15 cellular contexts compared by ENCODE assay signal in genomic region chr6:57216235-57217101, GRCh38. TPM values are rescaled to one million over a fixed set of nuclear protein-coding genes. Genes with fewer than 3 reads are reported as not detected.
DNase-seq lines count a peak whose midpoint lies in the region; ATAC-seq, FAIRE-seq and TF ChIP-seq lines count a peak whose summit lies in the region.
"Had no signal": no experiment of that assay in that cellular context is flagged by ENCODE, and none has a peak within 500 bp of the region (broad histone marks: within the 10 kb centered on the region; RNA-seq: fewer than 3 reads in every experiment).

No MANE protein-coding gene starts in this region.

- FAIRE-seq in GM12878 (lab: Jason Lieb, UNC) (no peak), keratinocyte (lab: Jason Lieb, UNC) (no peak)
- FAIRE-seq: GM12892 had no signal

- H3K9me3 ChIP-seq in GM12878 (replicated peaks; ENCODE audit: control insufficient read depth, insufficient read depth, low read length) (peaks cover 3% of the 10 kb centered on the region; the same call in 1 of the 3 replicates), keratinocyte (ENCODE audit: control insufficient read depth, low read depth, low read length) (no peaks in the 10 kb centered on the region)
- no peaks in the 10 kb centered on the region for H3K9me3 ChIP-seq in effector memory CD4-positive, alpha-beta T cell (ENCODE audit: control insufficient read depth, low read length)
- H3K9me3 ChIP-seq: neutrophil, upper lobe of left lung had no signal

- TF ChIP-seq RAD21 in GM12878 (IDR thresholded peaks at IDR 0.05; ENCODE audit: insufficient read depth, low read depth, low read length), result no peak

- H3K27ac Mint-ChIP-seq in natural killer cell, result no peak overlapping the region
- H3K27ac Mint-ChIP-seq in natural killer cell treated with Interleukin-12 subunit alpha and Interleukin-12 subunit beta and Interleukin-15 and Interleukin-18, amount 100 ng/mL, for 72 hours, result no peak overlapping the region

- H3K4me2 ChIP-seq in GM12878 (ENCODE audit: control insufficient read depth, insufficient read depth), result 0 out of 2 replicates have a peak overlapping the region, but pooled peaks have one; percentile 27
- H3K4me2 ChIP-seq in keratinocyte (ENCODE audit: control insufficient read depth, extremely low read depth, insufficient read depth, low read depth, low read length), result peak overlapping the region; percentile 57
- H3K4me2 ChIP-seq: BLaER1 had no signal

- H3K27me3 ChIP-seq in GM12878 (replicated peaks in 1 of 2; ENCODE audit: control insufficient read depth in 2 of 2, insufficient read depth in 2 of 2, low read length in 1 of 2), result no peaks in the 10 kb centered on the region
- H3K27me3 ChIP-seq in keratinocyte (ENCODE audit: control insufficient read depth, extremely low read depth, insufficient read depth, low read length), result no peaks in the 10 kb centered on the region
- no peaks in the 10 kb centered on the region for H3K27me3 ChIP-seq in effector memory CD4-positive, alpha-beta T cell (replicated peaks; ENCODE audit: control insufficient read depth, insufficient read depth, low read length, poor library complexity, severe bottlenecking)
- H3K27me3 ChIP-seq: BLaER1, upper lobe of left lung had no signal

- TF ChIP-seq CTCF in natural killer cell (IDR thresholded peaks at IDR 0.05) (peak; percentile 24), GM12878 (IDR thresholded peaks at IDR 0.05 in 2 of 3, conservative IDR thresholded peaks at IDR 0.05 in 1 of 3; ENCODE audit: control insufficient read depth in 2 of 3, extremely low read depth in 1 of 3, insufficient read depth in 1 of 3, low read depth in 3 of 3, low read length in 3 of 3) (no peak), keratinocyte (optimal IDR thresholded peaks at IDR 0.05 in 1 of 3, IDR thresholded peaks at IDR 0.05 in 1 of 3, conservative IDR thresholded peaks at IDR 0.05 in 1 of 3; ENCODE audit: extremely low read depth in 1 of 3, insufficient read depth in 2 of 3, low read length in 3 of 3) (no peak)

- H3K4me3 Mint-ChIP-seq in natural killer cell, result no peak overlapping the region
- no peak overlapping the region for H3K4me3 Mint-ChIP-seq in natural killer cell treated with Interleukin-12 subunit alpha and Interleukin-12 subunit beta and Interleukin-15 and Interleukin-18, amount 100 ng/mL, for 72 hours

- H3K79me2 ChIP-seq in GM12878 (ENCODE audit: control insufficient read depth, insufficient read depth, low read length) (peaks cover 7% of the 10 kb centered on the region), keratinocyte (ENCODE audit: control insufficient read depth, insufficient read depth, low read length) (peaks cover 82% of the 10 kb centered on the region)

- H3K27me3 Mint-ChIP-seq in natural killer cell (ENCODE audit: low read depth in 2 of 2), result peaks cover 10 to 41% of the 10 kb centered on the region in 2 donors
- H3K27me3 Mint-ChIP-seq in natural killer cell treated with Interleukin-12 subunit alpha and Interleukin-12 subunit beta and Interleukin-15 and Interleukin-18, amount 100 ng/mL, for 72 hours, result peaks cover 9 to 16% of the 10 kb centered on the region in 2 donors

- no peaks in the 10 kb centered on the region for H3K9me3 Mint-ChIP-seq in natural killer cell
- no peaks in the 10 kb centered on the region for H3K9me3 Mint-ChIP-seq in natural killer cell treated with Interleukin-12 subunit alpha and Interleukin-12 subunit beta and Interleukin-15 and Interleukin-18, amount 100 ng/mL, for 72 hours

- no peaks in the 10 kb centered on the region for H4K20me1 ChIP-seq in GM12878 (ENCODE audit: control insufficient read depth, insufficient read depth)
- no peaks in the 10 kb centered on the region for H4K20me1 ChIP-seq in keratinocyte (ENCODE audit: control insufficient read depth, extremely low read depth, insufficient read depth, low read length)
- H4K20me1 ChIP-seq: BLaER1 had no signal

- no peaks in the 10 kb centered on the region for H3K36me3 Mint-ChIP-seq in natural killer cell
- H3K36me3 Mint-ChIP-seq in natural killer cell treated with Interleukin-12 subunit alpha and Interleukin-12 subunit beta and Interleukin-15 and Interleukin-18, amount 100 ng/mL, for 72 hours, result peaks cover 5% of the 10 kb centered on the region

- no peak for TF ChIP-seq EP300 in GM12878 (IDR thresholded peaks at IDR 0.05; ENCODE audit: borderline replicate concordance in 1 of 2, control insufficient read depth in 1 of 2, low read depth in 2 of 2, low read length in 2 of 2)

- ATAC-seq in natural killer cell (no peak), GM12878 (peak; percentile 55), HG03108 (IDR thresholded peaks at IDR 0.05; ENCODE audit: unreplicated experiment) (no peak)
- no peak for ATAC-seq in natural killer cell treated with Interleukin-12 subunit alpha and Interleukin-12 subunit beta and Interleukin-15 and Interleukin-18, amount 100 ng/mL, for 72 hours

- WGBS in GM12878 (ENCODE audit: insufficient coverage, insufficient replicate concordance, low lambda C conversion rate, missing lambda C conversion rate), result 98% methylated on average over 7 of the region's 7 CpGs

- H3K4me1 ChIP-seq in GM12878 (ENCODE audit: control insufficient read depth, insufficient read depth, low read length) (no peaks in the 10 kb centered on the region), keratinocyte (ENCODE audit: control insufficient read depth, extremely low read depth, insufficient read depth, low read length) (peaks cover 20% of the 10 kb centered on the region)
- H3K4me1 ChIP-seq in effector memory CD4-positive, alpha-beta T cell (ENCODE audit: control insufficient read depth, insufficient read depth, low read length, poor library complexity, severe bottlenecking), result no peaks in the 10 kb centered on the region

- H3K27ac ChIP-seq in GM12878 (ENCODE audit: control insufficient read depth, insufficient read depth) (no peak overlapping the region), keratinocyte (ENCODE audit: control insufficient read depth, insufficient read depth, low read length) (peak overlapping the region; percentile 3)
- H3K27ac ChIP-seq in effector memory CD4-positive, alpha-beta T cell (ENCODE audit: insufficient read depth, low read length, poor library complexity, severe bottlenecking), result no peak overlapping the region
- H3K27ac ChIP-seq: BLaER1, neutrophil, upper lobe of left lung had no signal

- in situ Hi-C loops in GM12878 (cut with MboI), result no loop called here

- RAD21 ChIA-PET in GM12878 (lab: Charles Lee; ENCODE audit: unreplicated experiment), result no interaction called here

- no peak overlapping the region for H3K4me3 ChIP-seq in GM12878
- H3K4me3 ChIP-seq in keratinocyte (ENCODE audit: control insufficient read depth in 2 of 3, extremely low read depth in 1 of 3, insufficient read depth in 2 of 3, low read depth in 1 of 3, low read length in 3 of 3), result peak overlapping the region in 2 of 3 experiments; percentile 1 to 38
- no peak overlapping the region for H3K4me3 ChIP-seq in effector memory CD4-positive, alpha-beta T cell (ENCODE audit: insufficient read depth, low read depth, low read length, poor library complexity, severe bottlenecking)
- H3K4me3 ChIP-seq: BLaER1, upper lobe of left lung had no signal

- peaks cover 0 to 5% of the 10 kb centered on the region in 2 donors for H3K4me1 Mint-ChIP-seq in natural killer cell
- H3K4me1 Mint-ChIP-seq in natural killer cell treated with Interleukin-12 subunit alpha and Interleukin-12 subunit beta and Interleukin-15 and Interleukin-18, amount 100 ng/mL, for 72 hours (ENCODE audit: low read depth in 2 of 2), result peaks cover 7 to 10% of the 10 kb centered on the region in 2 donors

- no TSS peak for BruUV-seq in GM12878 (replicated peaks; lab: Mats Ljungman, UMichigan)

- H3K36me3 ChIP-seq in GM12878 (ENCODE audit: control insufficient read depth in 2 of 2, insufficient read depth in 2 of 2, low read length in 1 of 2) (no peaks in the 10 kb centered on the region), keratinocyte (ENCODE audit: control insufficient read depth in 2 of 2, extremely low read depth in 1 of 2, insufficient read depth in 2 of 2, low read length in 2 of 2) (no peaks in the 10 kb centered on the region)
- H3K36me3 ChIP-seq in effector memory CD4-positive, alpha-beta T cell (ENCODE audit: control insufficient read depth, insufficient read depth, low read length), result no peaks in the 10 kb centered on the region
- H3K36me3 ChIP-seq: BLaER1, neutrophil, upper lobe of left lung had no signal

- TF ChIP-seq POLR2A in GM12878 (IDR thresholded peaks at IDR 0.05; ENCODE audit: low read depth, low read length), result no peak

- dilution Hi-C loops in keratinocyte (cut with MboI; ENCODE audit: extremely low pct_ligation_motif_present, low sequenced_read_pairs), result no loop called here

- H3K9me1 ChIP-seq in keratinocyte (ENCODE audit: control insufficient read depth, extremely low read depth, insufficient read depth, low read length), result no peaks in the 10 kb centered on the region

- H2AFZ ChIP-seq in GM12878 (ENCODE audit: control insufficient read depth, low read depth, low read length), result no peak overlapping the region
- peak overlapping the region; percentile 42 for H2AFZ ChIP-seq in keratinocyte (ENCODE audit: control insufficient read depth, low read length)

- POLR2A ChIA-PET in GM12878 (lab: Charles Lee), result no interaction called here

- H3K9ac ChIP-seq in GM12878 (ENCODE audit: control insufficient read depth, insufficient read depth, low read length) (no peak overlapping the region), keratinocyte (ENCODE audit: control insufficient read depth, extremely low read depth, insufficient read depth, low read length) (no peak overlapping the region)
- H3K9ac ChIP-seq: BLaER1 had no signal

- DNase-seq in natural killer cell (no peak), GM12878 (ENCODE audit: low read depth, low spot score) (no peak), keratinocyte (ENCODE audit: low read depth, low spot score) (no peak), GDM1 (lab: John Stamatoyannopoulos, UW) (no peak), DMS79 treated with DMSO at 0.1 percent for 48 hours (lab: John Stamatoyannopoulos, UW) (no peak)
- no peak for DNase-seq in natural killer cell treated with Interleukin-12 subunit alpha and Interleukin-12 subunit beta and Interleukin-15 and Interleukin-18, amount 100 ng/mL, for 72 hours (ENCODE audit: low spot score)
- no peak for DNase-seq in effector memory CD4-positive, alpha-beta T cell
- DNase-seq: activated T-cell treated with anti-CD3 and anti-CD28 coated beads, Interleukin-2, amount 50 U/mL, for 48 hours; KBM-7; NCI-H82 had no signal

- intact Hi-C loops in natural killer cell (cut with micrococcal nuclease) (no loop called here), GM12878 (cut with micrococcal nuclease; ENCODE audit: unreplicated experiment) (no loop called here)

- CTCF ChIA-PET in GM12878 (lab: Yijun Ruan, JAX), result no interaction called here

- SMC1A ChIA-PET in GM12878 (lab: Charles Lee; ENCODE audit: uncharacterized antibody, unreplicated experiment), result interaction anchor here (0.6 kb wide), 1 partner anchor 28 kb away, joined by 3 read pairs; no protein-coding TSS in a partner anchor

RNA-seq across cellular contexts. Expression of gene RAB23, which starts 5.6 kb away (rescaled TPM):
- total RNA-seq in natural killer cell (1 to 10 TPM in 1 of 3 donors, under 1 TPM in 2; 0.31 to 1.3 (median 0.77) TPM), GM12878 (2014; rRNA removed) (4.0 and 4.5 TPM in 2 replicates), GM12878 (2014; rRNA removed; fragmentation: Illumina TruSeq; extraction: Trizol) (4.7 and 4.9 TPM in 2 replicates), GM12878 (2021) (3.2 and 3.6 TPM in 2 replicates)
- total RNA-seq in natural killer cell treated with Interleukin-12 subunit alpha and Interleukin-12 subunit beta and Interleukin-15 and Interleukin-18, amount 100 ng/mL, for 72 hours, result 1 to 10 TPM; 1.7 to 2.7 TPM
- total RNA-seq in GM12878 (2013; cell fraction: nucleolus; rRNA removed), result 4.0 and 4.5 TPM in 2 replicates
- 0.38 TPM for polyA plus RNA-seq in GM12878 (2011; ENCODE audit: low read depth)
- polyA plus RNA-seq in GM12878 (2011; rRNA removed) (6.0 and 10.0 TPM in 2 replicates), GM12878 (2014; fragmentation: Illumina TruSeq; extraction: Trizol) (4.9 and 8.0 TPM in 2 replicates), GM12878 (2014; fragmentation: Nextera tagmentation; extraction: Ambion mirVana) (1 to 10 TPM in 1 of 2 experiments, under 1 TPM in 1; 0.80 to 1.3 TPM), GM12878 (2014; rRNA removed) (2.3 and 3.0 TPM in 2 replicates), GM12878 (2016; fragmentation: Nextera tagmentation; extraction: Ambion mirVana) (1 to 10 TPM; 2.8 to 3.0 TPM), keratinocyte (7.3 to 14.6 TPM (median 10.0 TPM) in 3 replicates)
- polyA plus RNA-seq in GM12878 (2011; cell fraction: cytosol; rRNA removed), result 1.4 and 2.0 TPM in 2 replicates
- 2.3 and 2.7 TPM in 2 replicates for polyA plus RNA-seq in GM12878 (2011; cell fraction: nucleus; rRNA removed)
- polyA plus RNA-seq in GM12878 (2012), result 0.66 and 1.7 TPM in 2 replicates
- 2.4 and 3.7 TPM in 2 replicates for polyA minus RNA-seq in GM12878 (2011; rRNA and poly(A)+ RNA removed)
- polyA minus RNA-seq in GM12878 (2011; cell fraction: cytosol; rRNA and poly(A)+ RNA removed), result 1.9 and 3.0 TPM in 2 replicates
- polyA minus RNA-seq in GM12878 (2011; cell fraction: nucleus; rRNA and poly(A)+ RNA removed), result 1.8 and 3.4 TPM in 2 replicates
- 8.1 TPM for polyA plus RNA-seq in keratinocyte (2011; ENCODE audit: low read depth)
- polyA plus RNA-seq in keratinocyte (2011; cell fraction: cytosol; rRNA removed), result 6.7 and 17.5 TPM in 2 replicates
- 7.6 and 8.5 TPM in 2 replicates for polyA plus RNA-seq in keratinocyte (2011; cell fraction: nucleus; rRNA removed)
- polyA plus RNA-seq in keratinocyte (2012; ENCODE audit: low replicate concordance), result 8.7 and 9.2 TPM in 2 replicates
- polyA minus RNA-seq in keratinocyte, result 3.8 to 9.6 TPM (median 5.0 TPM) in 3 replicates
- 6.3 TPM for polyA minus RNA-seq in keratinocyte (2011; cell fraction: cytosol; rRNA and poly(A)+ RNA removed)
- 2.5 and 6.4 TPM in 2 replicates for polyA minus RNA-seq in keratinocyte (2011; cell fraction: nucleus; rRNA and poly(A)+ RNA removed)

RNA-seq across cellular contexts. Expression of gene BAG2, which starts 44.3 kb away (rescaled TPM):
- total RNA-seq in natural killer cell, result 1 to 10 TPM; 2.8 to 3.6 (median 3.2) TPM
- total RNA-seq in natural killer cell treated with Interleukin-12 subunit alpha and Interleukin-12 subunit beta and Interleukin-15 and Interleukin-18, amount 100 ng/mL, for 72 hours, result 1 to 10 TPM; 3.3 to 6.9 TPM
- total RNA-seq in GM12878 (2013; cell fraction: nucleolus; rRNA removed), result 17.6 and 19.4 TPM in 2 replicates
- 7.9 and 9.4 TPM in 2 replicates for total RNA-seq in GM12878 (2014; rRNA removed)
- 10.9 and 11.8 TPM in 2 replicates for total RNA-seq in GM12878 (2014; rRNA removed; fragmentation: Illumina TruSeq; extraction: Trizol)
- 8.8 and 9.2 TPM in 2 replicates for total RNA-seq in GM12878 (2021)
- polyA plus RNA-seq in GM12878 (2011; ENCODE audit: low read depth), result 1.7 TPM
- 8.3 and 11.5 TPM in 2 replicates for polyA plus RNA-seq in GM12878 (2011; rRNA removed)
- polyA plus RNA-seq in GM12878 (2011; cell fraction: cytosol; rRNA removed), result 2.5 and 2.7 TPM in 2 replicates
- 2.4 and 3.0 TPM in 2 replicates for polyA plus RNA-seq in GM12878 (2011; cell fraction: nucleus; rRNA removed)
- 4.5 TPM in 2 replicates for polyA plus RNA-seq in GM12878 (2012)
- polyA plus RNA-seq in GM12878 (2014; fragmentation: Illumina TruSeq; extraction: Trizol), result 8.8 and 10.1 TPM in 2 replicates
- polyA plus RNA-seq in GM12878 (2014; fragmentation: Nextera tagmentation; extraction: Ambion mirVana), result 10 to 100 TPM in 1 of 2 experiments, 1 to 10 TPM in 1; 8.9 to 10.8 TPM
- polyA plus RNA-seq in GM12878 (2014; rRNA removed), result 7.1 and 7.7 TPM in 2 replicates
- 10 to 100 TPM; 16.1 to 17.6 TPM for polyA plus RNA-seq in GM12878 (2016; fragmentation: Nextera tagmentation; extraction: Ambion mirVana)
- polyA minus RNA-seq in GM12878 (2011; rRNA and poly(A)+ RNA removed), result 3.3 and 4.5 TPM in 2 replicates
- 2.1 and 2.3 TPM in 2 replicates for polyA minus RNA-seq in GM12878 (2011; cell fraction: cytosol; rRNA and poly(A)+ RNA removed)
- polyA minus RNA-seq in GM12878 (2011; cell fraction: nucleus; rRNA and poly(A)+ RNA removed), result 4.8 and 9.9 TPM in 2 replicates
- 0.89 to 1.6 TPM (median 1.1 TPM) in 3 replicates for polyA plus RNA-seq in keratinocyte
- polyA plus RNA-seq in keratinocyte (2011; ENCODE audit: low read depth), result 0.41 TPM
- 0.82 and 1.6 TPM in 2 replicates for polyA plus RNA-seq in keratinocyte (2011; cell fraction: cytosol; rRNA removed)
- polyA plus RNA-seq in keratinocyte (2011; cell fraction: nucleus; rRNA removed), result 0.81 and 1.2 TPM in 2 replicates
- 0.35 and 1.2 TPM in 2 replicates for polyA plus RNA-seq in keratinocyte (2012; ENCODE audit: low replicate concordance)
- 0.10 to 1.2 TPM (median 0.36 TPM) in 3 replicates for polyA minus RNA-seq in keratinocyte
- 0.58 TPM for polyA minus RNA-seq in keratinocyte (2011; cell fraction: cytosol; rRNA and poly(A)+ RNA removed)
- 0.95 and 2.9 TPM in 2 replicates for polyA minus RNA-seq in keratinocyte (2011; cell fraction: nucleus; rRNA and poly(A)+ RNA removed)

Comparison
In these comparisons a context has a peak if more than half of its experiments do, and no peak if none do; other contexts are left out.
1. H3K4me3 ChIP-seq: peak in keratinocyte (2 of 3); none in GM12878 (single experiment) and effector memory CD4-positive, alpha-beta T cell (single experiment).